ENCODE assay signal across 11 cellular contexts in genomic region chr12:64671682-64672081, GRCh38.
DNase-seq lines count a peak whose midpoint lies in the region; ATAC-seq and TF ChIP-seq lines count a peak whose summit lies in the region.
"Had no signal": no experiment of that assay in that cellular context is flagged by ENCODE, and none has a peak within 500 bp of the region (broad histone marks: within the 10 kb centered on the region; RNA-seq: fewer than 3 reads in every experiment).

No MANE protein-coding gene starts in this region.

- H3K36me3 Mint-ChIP-seq in CD4-positive, CD25-positive, alpha-beta regulatory T cell: peaks cover 12% of the 10 kb centered on the region
- H3K36me3 Mint-ChIP-seq in natural killer cell treated with Interleukin-12 subunit alpha and Interleukin-12 subunit beta and Interleukin-15 and Interleukin-18, amount 100 ng/mL, for 72 hours: no peaks in the 10 kb centered on the region

- BruUV-seq in PC-9 (replicated peaks; lab: Mats Ljungman, UMichigan): no TSS peak

- no peaks in the 10 kb centered on the region for H4K20me1 ChIP-seq in PC-9 (ENCODE audit: insufficient read depth)

- no peak overlapping the region for H2AFZ ChIP-seq in PC-9

- CTCF ChIA-PET in PC-9 (lab: Charles Lee): no interaction called here

- POLR2A ChIA-PET in PC-9 (lab: Charles Lee; ENCODE audit: unreplicated experiment): no interaction called here

- H3K9me3 Mint-ChIP-seq in CD4-positive, CD25-positive, alpha-beta regulatory T cell: no peaks in the 10 kb centered on the region
- H3K9me3 Mint-ChIP-seq in natural killer cell treated with Interleukin-12 subunit alpha and Interleukin-12 subunit beta and Interleukin-15 and Interleukin-18, amount 100 ng/mL, for 72 hours: no peaks in the 10 kb centered on the region

- TF ChIP-seq CTCF in PC-9 (conservative IDR thresholded peaks at IDR 0.05) (no peak), coronary artery (IDR thresholded peaks at IDR 0.05) (no peak)

- no peaks in the 10 kb centered on the region for H3K27me3 Mint-ChIP-seq in CD4-positive, CD25-positive, alpha-beta regulatory T cell
- H3K27me3 Mint-ChIP-seq in natural killer cell treated with Interleukin-12 subunit alpha and Interleukin-12 subunit beta and Interleukin-15 and Interleukin-18, amount 100 ng/mL, for 72 hours: no peaks in the 10 kb centered on the region

- H3K27me3 ChIP-seq in CD4-positive, CD25-positive, alpha-beta regulatory T cell (ENCODE audit: control insufficient read depth, insufficient read depth, low read length): no peaks in the 10 kb centered on the region
- H3K27me3 ChIP-seq in PC-9 (ENCODE audit: insufficient read depth, low read depth): no peaks in the 10 kb centered on the region

- peak overlapping the region; percentile 95 to 97 (median 97) for H3K27ac Mint-ChIP-seq in CD4-positive, CD25-positive, alpha-beta regulatory T cell
- H3K27ac Mint-ChIP-seq in natural killer cell treated with Interleukin-12 subunit alpha and Interleukin-12 subunit beta and Interleukin-15 and Interleukin-18, amount 100 ng/mL, for 72 hours: peak overlapping the region; percentile 87 to 98

- ATAC-seq in CD4-positive, CD25-positive, alpha-beta regulatory T cell (ENCODE audit: low read depth in 2 of 2): no peak
- no peak for ATAC-seq in natural killer cell treated with Interleukin-12 subunit alpha and Interleukin-12 subunit beta and Interleukin-15 and Interleukin-18, amount 100 ng/mL, for 72 hours
- no peak for ATAC-seq in GM21515 (IDR thresholded peaks at IDR 0.05; ENCODE audit: unreplicated experiment)

- no peaks in the 10 kb centered on the region for H3K9me2 ChIP-seq in PC-9 (ENCODE audit: insufficient read depth)

- H3K79me2 ChIP-seq in PC-9 (ENCODE audit: low read depth): peaks cover 89% of the 10 kb centered on the region

- H3K4me3 Mint-ChIP-seq in CD4-positive, CD25-positive, alpha-beta regulatory T cell: peak overlapping the region; percentile 70 to 98 (median 92)
- H3K4me3 Mint-ChIP-seq in natural killer cell treated with Interleukin-12 subunit alpha and Interleukin-12 subunit beta and Interleukin-15 and Interleukin-18, amount 100 ng/mL, for 72 hours: peak overlapping the region; percentile 82

- no peaks in the 10 kb centered on the region for H3K36me3 ChIP-seq in CD4-positive, CD25-positive, alpha-beta regulatory T cell (ENCODE audit: control insufficient read depth, insufficient read depth, low read length)
- no peaks in the 10 kb centered on the region for H3K36me3 ChIP-seq in PC-9 (ENCODE audit: low read depth)

- H3K4me1 Mint-ChIP-seq in CD4-positive, CD25-positive, alpha-beta regulatory T cell: peaks cover 38 to 93% (median 73%) of the 10 kb centered on the region in 4 donors
- peaks cover 78 to 81% of the 10 kb centered on the region in 2 donors for H3K4me1 Mint-ChIP-seq in natural killer cell treated with Interleukin-12 subunit alpha and Interleukin-12 subunit beta and Interleukin-15 and Interleukin-18, amount 100 ng/mL, for 72 hours (ENCODE audit: low read depth in 2 of 2)

- H3K27ac ChIP-seq in CD4-positive, CD25-positive, alpha-beta regulatory T cell (ENCODE audit: insufficient read depth, low read length, poor library complexity, severe bottlenecking): peak overlapping the region; percentile 92
- H3K27ac ChIP-seq in PC-9 (peak overlapping the region; percentile 87), coronary artery (peak overlapping the region; percentile 68 to 89)

- intact Hi-C loops in PC-9 (cut with micrococcal nuclease; ENCODE audit: unreplicated experiment): loop anchor here (10.0 kb wide), 1 partner anchor 757 kb away; no protein-coding TSS in a partner anchor

- H3K4me2 ChIP-seq in PC-9: peak overlapping the region; percentile 66

- no peaks in the 10 kb centered on the region for H3K9me3 ChIP-seq in CD4-positive, CD25-positive, alpha-beta regulatory T cell (ENCODE audit: control insufficient read depth in 2 of 2, low read length in 2 of 2)
- H3K9me3 ChIP-seq in PC-9 (ENCODE audit: insufficient read depth, low read depth): no peaks in the 10 kb centered on the region

- peaks cover 54% of the 10 kb centered on the region for H3F3A ChIP-seq in PC-9 (ENCODE audit: insufficient read depth, low read depth)

- peaks cover 100% of the 10 kb centered on the region for H3K4me1 ChIP-seq in CD4-positive, CD25-positive, alpha-beta regulatory T cell (ENCODE audit: control insufficient read depth, insufficient read depth, low read length, poor library complexity, severe bottlenecking)
- peaks cover 83% of the 10 kb centered on the region for H3K4me1 ChIP-seq in PC-9 (replicated peaks; ENCODE audit: insufficient read depth)

- no peak for DNase-seq in CD4-positive, CD25-positive, alpha-beta regulatory T cell
- peak; percentile 25 to 50 for DNase-seq in PC-9
- no peak for DNase-seq in coronary artery (ENCODE audit: low spot score)
- no peak for DNase-seq in natural killer cell treated with Interleukin-12 subunit alpha and Interleukin-12 subunit beta and Interleukin-15 and Interleukin-18, amount 100 ng/mL, for 72 hours (ENCODE audit: low spot score)
- no peak for DNase-seq in 8988T
- no peak for DNase-seq in cerebellum (ENCODE audit: low spot score)
- no peak for DNase-seq in nucleus accumbens (lab: John Stamatoyannopoulos, UW)
- DNase-seq: DMS153, KG1, NCI-H345 had no signal

- H3K4me3 ChIP-seq in CD4-positive, CD25-positive, alpha-beta regulatory T cell (ENCODE audit: low read depth, low read length): peak overlapping the region; percentile 80
- H3K4me3 ChIP-seq in PC-9 (no peak overlapping the region), coronary artery (peak overlapping the region; percentile 31)

Comparison
In these comparisons a context has a peak if more than half of its experiments do, and no peak if none do; other contexts are left out.
1. DNase-seq: peak in PC-9 (2 of 2); none in CD4-positive, CD25-positive, alpha-beta regulatory T cell (0 of 3), coronary artery (single experiment), natural killer cell treated with Interleukin-12 subunit alpha and Interleukin-12 subunit beta and Interleukin-15 and Interleukin-18, amount 100 ng/mL, for 72 hours (single experiment), 8988T (single experiment), cerebellum (single experiment) and nucleus accumbens (0 of 56).
2. Peak in every context shown above with its lines, with median percentiles within 50 percentile points of each other: H3K27ac ChIP-seq.